ENCODE assay signal across 8 cellular contexts in the genomic region with DNA sequence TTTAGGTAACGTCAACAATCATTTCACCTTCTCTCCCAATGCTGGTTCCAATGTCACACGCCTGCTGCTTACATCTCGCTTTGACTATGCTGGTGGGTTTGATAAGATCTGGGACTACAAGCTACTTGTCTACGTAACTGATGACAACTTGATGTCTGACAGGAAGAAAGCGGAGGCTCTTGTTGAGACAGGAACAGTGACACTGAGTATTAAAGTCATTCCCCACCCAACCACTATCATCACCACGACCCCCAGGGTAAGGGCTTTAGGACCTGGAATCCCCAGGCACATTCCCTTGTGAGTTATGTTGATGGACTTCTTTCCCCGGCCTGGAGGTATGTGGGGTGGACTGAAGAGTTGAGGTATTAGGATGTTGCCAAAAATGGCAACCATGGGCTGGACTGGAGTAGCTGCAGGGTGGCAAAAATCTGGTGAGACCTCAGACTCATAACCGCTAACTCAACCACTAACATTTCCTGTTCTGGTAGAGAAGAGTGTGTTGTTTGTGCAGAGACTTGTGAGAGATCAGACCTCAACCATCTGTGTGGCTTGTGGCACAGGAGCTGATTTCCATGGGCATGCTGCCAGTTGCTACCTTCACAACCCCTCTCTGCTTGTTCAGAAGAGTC. TPM values are rescaled to one million over a fixed set of nuclear protein-coding genes. Genes with fewer than 3 reads are reported as not detected.
A peak's percentile ranks its signal among the peaks of the same experiment; 100 is the strongest.
DNase-seq lines count a peak whose midpoint lies in the region; ATAC-seq and TF ChIP-seq lines count a peak whose summit lies in the region.

No MANE protein-coding gene starts in this region.

- in situ Hi-C loops in transverse colon (cut with MboI; ENCODE audit: low pct_ligation_motif_present in 1 of 4, low pct_unique_long_range_greater_than_20kb in 1 of 4, low sequenced_read_pairs in 3 of 4), result no loop called here

- no peak for TF ChIP-seq EP300 in transverse colon (IDR thresholded peaks at IDR 0.05; ENCODE audit: low read depth)

- no peaks in the 10 kb centered on the region for H3K9me3 ChIP-seq in effector memory CD4-positive, alpha-beta T cell (ENCODE audit: control insufficient read depth, low read length)
- H3K9me3 ChIP-seq in transverse colon (no peaks in the 10 kb centered on the region), prostate gland (no peaks in the 10 kb centered on the region)

- intact Hi-C loops in transverse colon (cut with DNase I; ENCODE audit: low total_unique reads), result no loop called here
- intact Hi-C loops in prostate gland (cut with DNase I), result no loop called here

- peaks cover 35% of the 10 kb centered on the region for H3K4me1 ChIP-seq in effector memory CD4-positive, alpha-beta T cell (ENCODE audit: control insufficient read depth, insufficient read depth, low read length, poor library complexity, severe bottlenecking)
- H3K4me1 ChIP-seq in transverse colon, result no peaks in the 10 kb centered on the region
- H3K4me1 ChIP-seq in prostate gland (replicated peaks), result no peaks in the 10 kb centered on the region

- ATAC-seq in GM18502 (IDR thresholded peaks at IDR 0.05; ENCODE audit: poor library complexity, unreplicated experiment) (peak; percentile 84), HG03064 (IDR thresholded peaks at IDR 0.05; ENCODE audit: low read depth, unreplicated experiment) (peak; percentile 86)
- ATAC-seq in activated CD4-positive, CD25-positive, alpha-beta regulatory T cell treated with anti-CD3 and anti-CD28 coated beads, Interleukin-2, amount 50 U/mL, for 24 hours, result peak; percentile 73 to 86

- no peak for TF ChIP-seq CTCF in transverse colon (IDR thresholded peaks at IDR 0.05)
- TF ChIP-seq CTCF in prostate gland (IDR thresholded peaks at IDR 0.05), result no peak

- no peak overlapping the region for H3K4me3 ChIP-seq in effector memory CD4-positive, alpha-beta T cell (ENCODE audit: insufficient read depth, low read depth, low read length, poor library complexity, severe bottlenecking)
- H3K4me3 ChIP-seq in transverse colon (no peak overlapping the region), prostate gland (no peak overlapping the region), H7 (ENCODE audit: insufficient read depth, low read depth, low read length) (no peak overlapping the region)

- TF ChIP-seq POLR2A in transverse colon (IDR thresholded peaks at IDR 0.05) (no peak), prostate gland (IDR thresholded peaks at IDR 0.05) (no peak)

- 70 to 93% methylated on average over 5 to 8 of the region's 8 CpGs for WGBS in transverse colon (ENCODE audit: low coverage in 1 of 2), 2 donors
- WGBS in prostate gland, result 81% methylated on average over 8 of the region's 8 CpGs

- no peaks in the 10 kb centered on the region for H3K36me3 ChIP-seq in effector memory CD4-positive, alpha-beta T cell (ENCODE audit: control insufficient read depth, insufficient read depth, low read length)
- H3K36me3 ChIP-seq in transverse colon, result no peaks in the 10 kb centered on the region
- H3K36me3 ChIP-seq in prostate gland, result no peaks in the 10 kb centered on the region
- H3K36me3 ChIP-seq in H7 (replicated peaks; ENCODE audit: control insufficient read depth, insufficient read depth, low read length), result no peaks in the 10 kb centered on the region

- peak; percentile 58 to 73 (median 70) for DNase-seq in effector memory CD4-positive, alpha-beta T cell
- DNase-seq in transverse colon, result peak; percentile 63
- no peak for DNase-seq in prostate gland (ENCODE audit: low spot score)
- DNase-seq in SIG-M5 (lab: John Stamatoyannopoulos, UW), result no peak
- no peak for DNase-seq in H7

- H3K27me3 ChIP-seq in effector memory CD4-positive, alpha-beta T cell (replicated peaks; ENCODE audit: control insufficient read depth, insufficient read depth, low read length, poor library complexity, severe bottlenecking), result no peaks in the 10 kb centered on the region
- H3K27me3 ChIP-seq in transverse colon (no peaks in the 10 kb centered on the region), prostate gland (replicated peaks; ENCODE audit: insufficient read depth) (no peaks in the 10 kb centered on the region), H7 (ENCODE audit: control insufficient read depth, insufficient read depth, low read length) (no peaks in the 10 kb centered on the region)

- H3K27ac ChIP-seq in effector memory CD4-positive, alpha-beta T cell (ENCODE audit: insufficient read depth, low read length, poor library complexity, severe bottlenecking), result peak overlapping the region; percentile 75
- no peak overlapping the region for H3K27ac ChIP-seq in transverse colon
- H3K27ac ChIP-seq in prostate gland, result no peak overlapping the region

RNA-seq across cellular contexts. Expression of a gene that starts 59.2 kb away (rescaled TPM):
- total RNA-seq in transverse colon (10 to 100 TPM in 3 of 4 donors, 1 to 10 TPM in 1; 7.6 to 34.4 (median 29.1) TPM), prostate gland (1 to 10 TPM; 2.2 to 3.9 TPM)
- 5.7 and 9.5 TPM in 2 replicates for total RNA-seq in H7 (2014; rRNA removed; shearing (Covaris generic))

Comparison
In these comparisons a context has a peak if more than half of its experiments do, and no peak if none do; other contexts are left out.
1. DNase-seq: peak in effector memory CD4-positive, alpha-beta T cell (3 of 3) and transverse colon (single experiment); none in prostate gland (single experiment), SIG-M5 (single experiment) and H7 (single experiment).
2. Peak in every context shown above with its lines, with median percentiles within 50 percentile points of each other: ATAC-seq.